In the genomic region with DNA sequence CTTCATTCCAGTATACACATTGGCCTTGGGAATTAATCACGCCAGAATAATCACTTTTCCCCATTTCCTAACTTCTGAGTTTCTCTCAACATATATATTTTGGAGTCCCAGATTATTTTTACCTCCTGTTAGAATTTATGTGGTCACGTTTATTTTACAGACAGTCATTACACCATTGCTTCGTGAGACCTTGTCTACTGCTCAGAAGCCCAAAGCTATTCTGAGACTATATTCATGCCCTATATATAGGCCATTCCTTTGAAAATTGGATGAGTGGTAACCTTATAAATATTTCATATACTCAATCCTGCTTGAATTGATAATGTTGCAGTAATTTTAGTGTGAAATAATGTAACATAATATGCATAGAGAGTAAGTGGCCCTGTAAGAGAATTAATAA, we compare ENCODE assay signal across 6 cellular contexts.
"Had no signal": no experiment of that assay in that cellular context is flagged by ENCODE, and none has a peak within 500 bp of the region (broad histone marks: within the 10 kb centered on the region; RNA-seq: fewer than 3 reads in every experiment).

No MANE protein-coding gene starts in this region.

- H3K27ac Mint-ChIP-seq: GM23338, H9 had no signal

- H2AFZ ChIP-seq: GM23338 had no signal

- H3K4me3 ChIP-seq: GM23338, K562 had no signal

- H3K9me3 Mint-ChIP-seq: GM23338, H9 had no signal

- H3K27ac ChIP-seq: HL-60 had no signal

- H3K4me3 Mint-ChIP-seq: GM23338, H9 had no signal

- DNase-seq: H9, HCEC 1CT, KG1 had no signal

- H3K4me2 ChIP-seq: GM23338 had no signal
